ENCODE assay signal across 8 cellular contexts in the genomic region with DNA sequence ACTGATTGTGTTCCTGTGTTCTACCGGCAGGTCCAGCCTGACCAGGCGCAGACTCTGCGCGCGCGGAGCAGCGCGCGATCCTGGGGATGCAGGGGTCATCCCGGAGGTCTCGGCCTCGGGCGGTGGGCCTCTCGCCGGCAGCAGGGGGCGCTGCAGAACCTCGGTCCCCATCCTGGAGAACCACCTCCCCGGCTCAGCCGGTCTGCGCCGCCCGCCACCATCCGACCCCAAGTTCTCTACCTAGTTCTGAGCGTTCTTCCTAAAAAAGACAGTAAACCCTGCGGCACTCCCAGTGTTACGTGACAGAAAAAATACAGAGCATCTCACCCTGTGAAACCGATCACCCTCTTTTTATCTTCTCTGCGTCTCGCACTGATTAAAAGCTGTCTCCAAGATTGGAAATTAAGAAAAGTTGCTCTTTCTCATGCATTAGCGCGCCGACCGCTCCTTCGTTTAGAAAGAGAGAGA. TPM values are rescaled to one million over a fixed set of nuclear protein-coding genes. Genes with fewer than 3 reads are reported as not detected.
DNase-seq lines count a peak whose midpoint lies in the region; ATAC-seq, FAIRE-seq and TF ChIP-seq lines count a peak whose summit lies in the region.

No MANE protein-coding gene starts in this region.

- H3K4me3 ChIP-seq in H7 (ENCODE audit: insufficient read depth, low read depth, low read length) (peak overlapping the region; percentile 60), coronary artery (peak overlapping the region; percentile 91), HepG2 (replicated peaks in 1 of 3; ENCODE audit: insufficient read depth in 1 of 3, low read depth in 2 of 3, low read length in 3 of 3) (peak overlapping the region in 2 of 3 experiments; percentile 40 to 60; a peak in 4 of 6 replicates)

- peak; percentile 85 for TF ChIP-seq CTCF in GM10248 (IDR thresholded peaks at IDR 0.05; ENCODE audit: control extremely low read depth, extremely low read depth, low read depth, missing control alignments)
- TF ChIP-seq CTCF in coronary artery (IDR thresholded peaks at IDR 0.05) = peak; percentile 29
- TF ChIP-seq CTCF in HepG2 (CRISPR knock-in tag; IDR thresholded peaks at IDR 0.05) = peak; percentile 81

- no peak overlapping the region for H3K9ac ChIP-seq in HepG2 (ENCODE audit: insufficient read depth, low read depth, low read length)

- FAIRE-seq in HepG2 (lab: Jason Lieb, UNC) = no peak

- TF ChIP-seq RAD21 in HepG2 (CRISPR knock-in tag; IDR thresholded peaks at IDR 0.05) = peak; percentile 80

- no peaks in the 10 kb centered on the region for H4K20me1 ChIP-seq in HepG2 (ENCODE audit: insufficient read depth, low read length)

- H3K9me3 ChIP-seq in HepG2 (ENCODE audit: low read length) = no peaks in the 10 kb centered on the region

- DNase-seq in GM10248 (ENCODE audit: extremely low spot score) (peak; percentile 86), H7 (peak; percentile 95), LoVo (ENCODE audit: low spot score) (peak; percentile 17), coronary artery (ENCODE audit: low spot score) (peak; percentile 74), HepG2 (ENCODE audit: low spot score) (peak; percentile 20), NCI-H2029 (lab: John Stamatoyannopoulos, UW) (no peak)
- peak; percentile 75 for DNase-seq in activated CD4-positive, alpha-beta T cell treated with anti-CD3 and anti-CD28 coated beads for 1 hour
- DNase-seq in stimulated activated CD4-positive, alpha-beta T cell treated with anti-CD3 and anti-CD28 coated beads, Interleukin-2, amount 100 ng/mL, for 4 hours (ENCODE audit: low read depth) = peak; percentile 78

- H2AFZ ChIP-seq in HepG2 (ENCODE audit: low read length) = no peak overlapping the region

- H3K4me2 ChIP-seq in HepG2 (ENCODE audit: low read depth, low read length) = peak overlapping the region; percentile 74

- peaks cover 14% of the 10 kb centered on the region for H3K4me1 ChIP-seq in HepG2 (ENCODE audit: insufficient read depth, low read length)

- TF ChIP-seq EP300 in HepG2 (IDR thresholded peaks at IDR 0.05; ENCODE audit: low read depth in 2 of 2, low read length in 2 of 2) (no peak), HepG2 (CRISPR knock-in tag; IDR thresholded peaks at IDR 0.05; ENCODE audit: borderline replicate concordance) (no peak)

- H3K36me3 ChIP-seq in H7 (replicated peaks; ENCODE audit: control insufficient read depth, insufficient read depth, low read length) = no peaks in the 10 kb centered on the region
- no peaks in the 10 kb centered on the region for H3K36me3 ChIP-seq in HepG2 (replicated peaks in 1 of 2; ENCODE audit: control insufficient read depth in 1 of 2, insufficient read depth in 2 of 2, low read length in 2 of 2)

- WGBS in HepG2 (ENCODE audit: low lambda C conversion rate) = 4% methylated on average over 26 of the region's 34 CpGs

- ATAC-seq in HepG2 = peak; percentile 96

- POLR2A ChIA-PET in GM10248 (lab: Yijun Ruan, JAX) = no interaction called here
- POLR2A ChIA-PET in HepG2 (lab: Yijun Ruan, JAX) = no interaction called here

- intact Hi-C loops in HepG2 (cut with micrococcal nuclease; ENCODE audit: unreplicated experiment) = loop anchor here (1.0 to 2.0 kb wide), 2 partner anchors 53 to 627 kb away; no protein-coding TSS in a partner anchor

- H3K79me2 ChIP-seq in HepG2 (ENCODE audit: insufficient read depth, low read length) = no peaks in the 10 kb centered on the region

- no peak for TF ChIP-seq POLR2A in HepG2 (IDR thresholded peaks at IDR 0.05; ENCODE audit: insufficient read depth in 1 of 2, low read depth in 2 of 2, low read length in 2 of 2)

- H3K27me3 ChIP-seq in H7 (ENCODE audit: control insufficient read depth, insufficient read depth, low read length) = peaks cover 51% of the 10 kb centered on the region
- H3K27me3 ChIP-seq in HepG2 (ENCODE audit: control insufficient read depth in 1 of 2, insufficient read depth in 2 of 2, low read length in 2 of 2) = peaks cover 7 to 51% of the 10 kb centered on the region in 2 experiments

- H3K27ac ChIP-seq in coronary artery = no peak overlapping the region
- H3K27ac ChIP-seq in HepG2 (ENCODE audit: extremely low read length, insufficient read depth, low read length) = no peak overlapping the region

- CTCF ChIA-PET in GM10248 (lab: Yijun Ruan, JAX) = interaction anchor here (0.8 to 4.5 kb wide), 16 partner anchors 10 to 980 kb away, joined by 3 to 40 read pairs (median 4); no protein-coding TSS in a partner anchor
- CTCF ChIA-PET in HepG2 (lab: Yijun Ruan, JAX; ENCODE audit: low intra/inter-chr PET ratio, low total read pairs) = interaction anchor here (0.7 kb wide), 1 partner anchor 53 kb away, joined by 4 read pairs; no protein-coding TSS in a partner anchor

- no TSS peak for BruUV-seq in HepG2 (replicated peaks; lab: Mats Ljungman, UMichigan)

- in situ Hi-C loops in HepG2 (cut with HindIII; ENCODE audit: extremely low pct_ligation_motif_present, low pct_unique_long_range_greater_than_20kb) = no loop called here

TF ChIP-seq in HepG2, 621 proteins besides CTCF, POLR2A, EP300 and RAD21 (continues in another document):
- TF ChIP-seq MTF2 (CRISPR knock-in tag; IDR thresholded peaks at IDR 0.05; ENCODE audit: borderline replicate concordance) (no peak; the same call in 1 of the 2 replicates), ZNF816 (CRISPR knock-in tag; IDR thresholded peaks at IDR 0.05; ENCODE audit: borderline replicate concordance) (no peak), DMAP1 (CRISPR knock-in tag; IDR thresholded peaks at IDR 0.05) (no peak), ZNF615 (CRISPR knock-in tag; IDR thresholded peaks at IDR 0.05; ENCODE audit: borderline replicate concordance) (no peak), TBX2 (CRISPR knock-in tag; IDR thresholded peaks at IDR 0.05; ENCODE audit: borderline replicate concordance) (no peak), ZNF431 (CRISPR knock-in tag; IDR thresholded peaks at IDR 0.05; ENCODE audit: borderline replicate concordance, low read depth) (no peak), ZSCAN30 (CRISPR knock-in tag; IDR thresholded peaks at IDR 0.05) (no peak), TAF1 (CRISPR knock-in tag; IDR thresholded peaks at IDR 0.05) (no peak), ZKSCAN5 (CRISPR knock-in tag; IDR thresholded peaks at IDR 0.05) (no peak), ELF1 (CRISPR knock-in tag; IDR thresholded peaks at IDR 0.05) (no peak)
- TF ChIP-seq, protein P1, sequence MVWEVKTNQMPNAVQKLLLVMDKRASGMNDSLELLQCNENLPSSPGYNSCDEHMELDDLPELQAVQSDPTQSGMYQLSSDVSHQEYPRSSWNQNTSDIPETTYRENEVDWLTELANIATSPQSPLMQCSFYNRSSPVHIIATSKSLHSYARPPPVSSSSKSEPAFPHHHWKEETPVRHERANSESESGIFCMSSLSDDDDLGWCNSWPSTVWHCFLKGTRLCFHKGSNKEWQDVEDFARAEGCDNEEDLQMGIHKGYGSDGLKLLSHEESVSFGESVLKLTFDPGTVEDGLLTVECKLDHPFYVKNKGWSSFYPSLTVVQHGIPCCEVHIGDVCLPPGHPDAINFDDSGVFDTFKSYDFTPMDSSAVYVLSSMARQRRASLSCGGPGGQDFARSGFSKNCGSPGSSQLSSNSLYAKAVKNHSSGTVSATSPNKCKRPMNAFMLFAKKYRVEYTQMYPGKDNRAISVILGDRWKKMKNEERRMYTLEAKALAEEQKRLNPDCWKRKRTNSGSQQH (CRISPR knock-in tag; IDR thresholded peaks at IDR 0.05; ENCODE audit: low read depth) = no peak
- TF ChIP-seq, protein P2, sequence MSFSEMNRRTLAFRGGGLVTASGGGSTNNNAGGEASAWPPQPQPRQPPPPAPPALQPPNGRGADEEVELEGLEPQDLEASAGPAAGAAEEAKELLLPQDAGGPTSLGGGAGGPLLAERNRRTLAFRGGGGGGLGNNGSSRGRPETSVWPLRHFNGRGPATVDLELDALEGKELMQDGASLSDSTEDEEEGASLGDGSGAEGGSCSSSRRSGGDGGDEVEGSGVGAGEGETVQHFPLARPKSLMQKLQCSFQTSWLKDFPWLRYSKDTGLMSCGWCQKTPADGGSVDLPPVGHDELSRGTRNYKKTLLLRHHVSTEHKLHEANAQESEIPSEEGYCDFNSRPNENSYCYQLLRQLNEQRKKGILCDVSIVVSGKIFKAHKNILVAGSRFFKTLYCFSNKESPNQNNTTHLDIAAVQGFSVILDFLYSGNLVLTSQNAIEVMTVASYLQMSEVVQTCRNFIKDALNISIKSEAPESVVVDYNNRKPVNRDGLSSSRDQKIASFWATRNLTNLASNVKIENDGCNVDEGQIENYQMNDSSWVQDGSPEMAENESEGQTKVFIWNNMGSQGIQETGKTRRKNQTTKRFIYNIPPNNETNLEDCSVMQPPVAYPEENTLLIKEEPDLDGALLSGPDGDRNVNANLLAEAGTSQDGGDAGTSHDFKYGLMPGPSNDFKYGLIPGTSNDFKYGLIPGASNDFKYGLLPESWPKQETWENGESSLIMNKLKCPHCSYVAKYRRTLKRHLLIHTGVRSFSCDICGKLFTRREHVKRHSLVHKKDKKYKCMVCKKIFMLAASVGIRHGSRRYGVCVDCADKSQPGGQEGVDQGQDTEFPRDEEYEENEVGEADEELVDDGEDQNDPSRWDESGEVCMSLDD (CRISPR knock-in tag; IDR thresholded peaks at IDR 0.05; ENCODE audit: borderline replicate concordance) = no peak

RNA-seq across cellular contexts. Expression of gene TRPC3, which starts 1.6 kb away (rescaled TPM):
- total RNA-seq in H7 (2014; rRNA removed; shearing (Covaris generic)) = 0.18 and 0.21 TPM in 2 replicates
- total RNA-seq in HepG2 (2016; rRNA removed; fragmentation: Illumina TruSeq; extraction: Trizol) = not detected in 2 replicates
- not detected in 2 replicates for total RNA-seq in HepG2 (2016; cell fraction: cytosol; rRNA removed; fragmentation: Illumina TruSeq; extraction: Trizol; ENCODE audit: low read depth)
- total RNA-seq in HepG2 (2016; cell fraction: insoluble cytoplasmic fraction; rRNA removed; fragmentation: Illumina TruSeq; extraction: Trizol) = not detected in 2 replicates
- total RNA-seq in HepG2 (2016; cell fraction: membrane; rRNA removed; fragmentation: Illumina TruSeq; extraction: Trizol) = not detected in 2 replicates
- total RNA-seq in HepG2 (2016; cell fraction: nucleus; rRNA removed; fragmentation: Illumina TruSeq; extraction: Trizol) = not detected in 2 replicates
- polyA plus RNA-seq in HepG2 (2011; rRNA removed) = not detected in 2 replicates
- polyA plus RNA-seq in HepG2 (2011; cell fraction: cytosol; rRNA removed) = not detected in 2 replicates
- not detected in 2 replicates for polyA plus RNA-seq in HepG2 (2011; cell fraction: nucleus; rRNA removed)
- not detected in 2 replicates for polyA plus RNA-seq in HepG2 (2012)
- not detected in 2 replicates for polyA plus RNA-seq in HepG2 (2016; cell fraction: cytosol; fragmentation: Illumina TruSeq; extraction: Trizol; ENCODE audit: low read depth)
- not detected in 2 replicates for polyA plus RNA-seq in HepG2 (2016; cell fraction: insoluble cytoplasmic fraction; fragmentation: Illumina TruSeq; extraction: Trizol; ENCODE audit: low read depth)
- polyA plus RNA-seq in HepG2 (2016; cell fraction: membrane; fragmentation: Illumina TruSeq; extraction: Trizol; ENCODE audit: low read depth) = not detected in 2 replicates
- not detected in 2 replicates for polyA plus RNA-seq in HepG2 (2016; cell fraction: nucleus; fragmentation: Illumina TruSeq; extraction: Trizol; ENCODE audit: insufficient read depth, low read depth)
- polyA minus RNA-seq in HepG2 (2011; rRNA and poly(A)+ RNA removed; ENCODE audit: low replicate concordance) = not detected in 2 replicates
- polyA minus RNA-seq in HepG2 (2011; cell fraction: cytosol; rRNA and poly(A)+ RNA removed) = not detected in 2 replicates
- not detected in 2 replicates for polyA minus RNA-seq in HepG2 (2011; cell fraction: nucleus; rRNA and poly(A)+ RNA removed)

Comparison
In these comparisons a context has a peak if more than half of its experiments do, and no peak if none do; other contexts are left out.
1. CTCF ChIP-seq: peak in every context shown above with its lines; median percentile 85 in GM10248; 81 in HepG2; 29 in coronary artery.